In the genomic region with DNA sequence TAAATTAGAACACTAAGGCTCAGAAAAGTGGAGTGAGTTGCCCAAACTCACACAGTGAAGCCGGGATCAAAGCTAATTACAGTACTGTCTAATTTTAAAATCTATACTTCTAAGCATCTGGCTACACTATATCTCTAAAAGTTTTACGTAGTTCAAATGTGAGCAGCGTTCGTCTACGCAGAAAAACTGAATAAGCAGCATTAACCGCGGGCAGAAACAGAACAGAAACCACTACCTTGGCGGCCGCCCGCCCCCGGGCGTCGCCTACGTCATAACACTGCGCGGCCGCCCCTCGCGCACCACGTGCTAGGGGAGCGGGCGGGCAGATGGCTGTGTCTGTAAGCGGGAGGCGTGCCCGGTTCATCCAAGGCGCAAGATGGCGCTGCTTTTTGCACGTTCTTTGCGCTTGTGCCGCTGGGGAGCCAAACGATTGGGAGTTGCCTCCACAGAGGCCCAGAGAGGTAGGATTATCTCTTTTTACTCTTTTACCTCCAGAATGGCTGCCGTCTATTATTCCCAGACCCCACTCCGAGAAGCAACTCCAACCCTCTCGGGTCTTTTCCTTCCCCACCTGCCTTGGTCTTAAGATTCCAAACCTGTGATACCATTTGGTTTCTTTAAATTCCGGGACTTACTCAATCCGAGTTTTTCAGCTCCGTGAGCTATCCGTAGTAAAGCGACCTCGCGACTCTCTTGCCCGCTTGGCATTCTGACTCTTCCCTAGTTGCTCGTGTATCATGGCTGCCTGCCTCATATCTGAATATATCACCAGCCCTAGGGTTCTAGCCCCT, we compare ENCODE assay signal across 1 cellular context.
TF ChIP-seq lines count a peak whose summit lies in the region.

TSS of gene SPRYD4 (plus strand) at position 363 of the 791 bp plus-strand sequence. CDS start at position 377, 14 bp downstream.

TF ChIP-seq in K562, 482 proteins besides CTCF, POLR2A, EP300 and RAD21 (continued from another document and continues in another):
- peak; percentile 67 to 97 for TF ChIP-seq MAZ (CRISPR knock-in tag; conservative IDR thresholded peaks at IDR 0.05 in 1 of 2, IDR thresholded peaks at IDR 0.05 in 1 of 2)
- peak; percentile 97 for TF ChIP-seq CXXC5 (CRISPR knock-in tag; IDR thresholded peaks at IDR 0.05)
- peak; percentile 88 for TF ChIP-seq BHLHE40 (IDR thresholded peaks at IDR 0.05; ENCODE audit: low read length)
- TF ChIP-seq C11orf30 (IDR thresholded peaks at IDR 0.05; ENCODE audit: low read depth): peak; percentile 94
- TF ChIP-seq COPS2 (conservative IDR thresholded peaks at IDR 0.05): no peak
- TF ChIP-seq SOX6 (IDR thresholded peaks at IDR 0.05): peak; percentile 56
- TF ChIP-seq GTF2E2 (tag; IDR thresholded peaks at IDR 0.05): peak; percentile 92
- TF ChIP-seq POLR2B (IDR thresholded peaks at IDR 0.05; ENCODE audit: low read depth, partially characterized antibody): peak; percentile 85
- no peak for TF ChIP-seq RBM17 (IDR thresholded peaks at IDR 0.05; ENCODE audit: borderline replicate concordance, low read depth, low read length)
- no peak for TF ChIP-seq ZNF3 (CRISPR knock-in tag; IDR thresholded peaks at IDR 0.05)
- 0 out of 2 replicates have a peak, but pooled peaks have one; percentile 50 for TF ChIP-seq ZNF395 (CRISPR knock-in tag; IDR thresholded peaks at IDR 0.05)
- peak; percentile 85 for TF ChIP-seq SMAD4 (CRISPR knock-in tag; conservative IDR thresholded peaks at IDR 0.05)
- TF ChIP-seq CBX8 (IDR thresholded peaks at IDR 0.05; ENCODE audit: borderline replicate concordance, extremely low read depth, low read depth, low read length, poor library complexity, severe bottlenecking): no peak
- TF ChIP-seq, protein P1, sequence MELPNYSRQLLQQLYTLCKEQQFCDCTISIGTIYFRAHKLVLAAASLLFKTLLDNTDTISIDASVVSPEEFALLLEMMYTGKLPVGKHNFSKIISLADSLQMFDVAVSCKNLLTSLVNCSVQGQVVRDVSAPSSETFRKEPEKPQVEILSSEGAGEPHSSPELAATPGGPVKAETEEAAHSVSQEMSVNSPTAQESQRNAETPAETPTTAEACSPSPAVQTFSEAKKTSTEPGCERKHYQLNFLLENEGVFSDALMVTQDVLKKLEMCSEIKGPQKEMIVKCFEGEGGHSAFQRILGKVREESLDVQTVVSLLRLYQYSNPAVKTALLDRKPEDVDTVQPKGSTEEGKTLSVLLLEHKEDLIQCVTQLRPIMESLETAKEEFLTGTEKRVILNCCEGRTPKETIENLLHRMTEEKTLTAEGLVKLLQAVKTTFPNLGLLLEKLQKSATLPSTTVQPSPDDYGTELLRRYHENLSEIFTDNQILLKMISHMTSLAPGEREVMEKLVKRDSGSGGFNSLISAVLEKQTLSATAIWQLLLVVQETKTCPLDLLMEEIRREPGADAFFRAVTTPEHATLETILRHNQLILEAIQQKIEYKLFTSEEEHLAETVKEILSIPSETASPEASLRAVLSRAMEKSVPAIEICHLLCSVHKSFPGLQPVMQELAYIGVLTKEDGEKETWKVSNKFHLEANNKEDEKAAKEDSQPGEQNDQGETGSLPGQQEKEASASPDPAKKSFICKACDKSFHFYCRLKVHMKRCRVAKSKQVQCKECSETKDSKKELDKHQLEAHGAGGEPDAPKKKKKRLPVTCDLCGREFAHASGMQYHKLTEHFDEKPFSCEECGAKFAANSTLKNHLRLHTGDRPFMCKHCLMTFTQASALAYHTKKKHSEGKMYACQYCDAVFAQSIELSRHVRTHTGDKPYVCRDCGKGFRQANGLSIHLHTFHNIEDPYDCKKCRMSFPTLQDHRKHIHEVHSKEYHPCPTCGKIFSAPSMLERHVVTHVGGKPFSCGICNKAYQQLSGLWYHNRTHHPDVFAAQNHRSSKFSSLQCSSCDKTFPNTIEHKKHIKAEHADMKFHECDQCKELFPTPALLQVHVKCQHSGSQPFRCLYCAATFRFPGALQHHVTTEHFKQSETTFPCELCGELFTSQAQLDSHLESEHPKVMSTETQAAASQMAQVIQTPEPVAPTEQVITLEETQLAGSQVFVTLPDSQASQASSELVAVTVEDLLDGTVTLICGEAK (IDR thresholded peaks at IDR 0.05): 0 out of 2 replicates have a peak, but pooled peaks have one; percentile 31
- TF ChIP-seq, protein P1 (CRISPR knock-in tag; IDR thresholded peaks at IDR 0.05): no peak
- TF ChIP-seq NONO (IDR thresholded peaks at IDR 0.05; ENCODE audit: low read depth in 2 of 2, low read length in 1 of 2): 0 out of 4 replicates have a peak, but pooled peaks of 1 of the 2 experiments have one; percentile 57
- TF ChIP-seq DIDO1 (tag; IDR thresholded peaks at IDR 0.05; ENCODE audit: low read depth): peak; percentile 88
- TF ChIP-seq, protein P2, sequence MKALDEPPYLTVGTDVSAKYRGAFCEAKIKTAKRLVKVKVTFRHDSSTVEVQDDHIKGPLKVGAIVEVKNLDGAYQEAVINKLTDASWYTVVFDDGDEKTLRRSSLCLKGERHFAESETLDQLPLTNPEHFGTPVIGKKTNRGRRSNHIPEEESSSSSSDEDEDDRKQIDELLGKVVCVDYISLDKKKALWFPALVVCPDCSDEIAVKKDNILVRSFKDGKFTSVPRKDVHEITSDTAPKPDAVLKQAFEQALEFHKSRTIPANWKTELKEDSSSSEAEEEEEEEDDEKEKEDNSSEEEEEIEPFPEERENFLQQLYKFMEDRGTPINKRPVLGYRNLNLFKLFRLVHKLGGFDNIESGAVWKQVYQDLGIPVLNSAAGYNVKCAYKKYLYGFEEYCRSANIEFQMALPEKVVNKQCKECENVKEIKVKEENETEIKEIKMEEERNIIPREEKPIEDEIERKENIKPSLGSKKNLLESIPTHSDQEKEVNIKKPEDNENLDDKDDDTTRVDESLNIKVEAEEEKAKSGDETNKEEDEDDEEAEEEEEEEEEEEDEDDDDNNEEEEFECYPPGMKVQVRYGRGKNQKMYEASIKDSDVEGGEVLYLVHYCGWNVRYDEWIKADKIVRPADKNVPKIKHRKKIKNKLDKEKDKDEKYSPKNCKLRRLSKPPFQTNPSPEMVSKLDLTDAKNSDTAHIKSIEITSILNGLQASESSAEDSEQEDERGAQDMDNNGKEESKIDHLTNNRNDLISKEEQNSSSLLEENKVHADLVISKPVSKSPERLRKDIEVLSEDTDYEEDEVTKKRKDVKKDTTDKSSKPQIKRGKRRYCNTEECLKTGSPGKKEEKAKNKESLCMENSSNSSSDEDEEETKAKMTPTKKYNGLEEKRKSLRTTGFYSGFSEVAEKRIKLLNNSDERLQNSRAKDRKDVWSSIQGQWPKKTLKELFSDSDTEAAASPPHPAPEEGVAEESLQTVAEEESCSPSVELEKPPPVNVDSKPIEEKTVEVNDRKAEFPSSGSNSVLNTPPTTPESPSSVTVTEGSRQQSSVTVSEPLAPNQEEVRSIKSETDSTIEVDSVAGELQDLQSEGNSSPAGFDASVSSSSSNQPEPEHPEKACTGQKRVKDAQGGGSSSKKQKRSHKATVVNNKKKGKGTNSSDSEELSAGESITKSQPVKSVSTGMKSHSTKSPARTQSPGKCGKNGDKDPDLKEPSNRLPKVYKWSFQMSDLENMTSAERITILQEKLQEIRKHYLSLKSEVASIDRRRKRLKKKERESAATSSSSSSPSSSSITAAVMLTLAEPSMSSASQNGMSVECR (CRISPR knock-in tag; IDR thresholded peaks at IDR 0.05): peak; percentile 98
- TF ChIP-seq NR2C1 (IDR thresholded peaks at IDR 0.05): peak; percentile 25; the same call in 1 of the 2 replicates
- no peak for TF ChIP-seq NR2C1 (tag; IDR thresholded peaks at IDR 0.05)
- TF ChIP-seq NKRF (IDR thresholded peaks at IDR 0.05; ENCODE audit: borderline replicate concordance): peak; percentile 98
- TF ChIP-seq, protein P3, sequence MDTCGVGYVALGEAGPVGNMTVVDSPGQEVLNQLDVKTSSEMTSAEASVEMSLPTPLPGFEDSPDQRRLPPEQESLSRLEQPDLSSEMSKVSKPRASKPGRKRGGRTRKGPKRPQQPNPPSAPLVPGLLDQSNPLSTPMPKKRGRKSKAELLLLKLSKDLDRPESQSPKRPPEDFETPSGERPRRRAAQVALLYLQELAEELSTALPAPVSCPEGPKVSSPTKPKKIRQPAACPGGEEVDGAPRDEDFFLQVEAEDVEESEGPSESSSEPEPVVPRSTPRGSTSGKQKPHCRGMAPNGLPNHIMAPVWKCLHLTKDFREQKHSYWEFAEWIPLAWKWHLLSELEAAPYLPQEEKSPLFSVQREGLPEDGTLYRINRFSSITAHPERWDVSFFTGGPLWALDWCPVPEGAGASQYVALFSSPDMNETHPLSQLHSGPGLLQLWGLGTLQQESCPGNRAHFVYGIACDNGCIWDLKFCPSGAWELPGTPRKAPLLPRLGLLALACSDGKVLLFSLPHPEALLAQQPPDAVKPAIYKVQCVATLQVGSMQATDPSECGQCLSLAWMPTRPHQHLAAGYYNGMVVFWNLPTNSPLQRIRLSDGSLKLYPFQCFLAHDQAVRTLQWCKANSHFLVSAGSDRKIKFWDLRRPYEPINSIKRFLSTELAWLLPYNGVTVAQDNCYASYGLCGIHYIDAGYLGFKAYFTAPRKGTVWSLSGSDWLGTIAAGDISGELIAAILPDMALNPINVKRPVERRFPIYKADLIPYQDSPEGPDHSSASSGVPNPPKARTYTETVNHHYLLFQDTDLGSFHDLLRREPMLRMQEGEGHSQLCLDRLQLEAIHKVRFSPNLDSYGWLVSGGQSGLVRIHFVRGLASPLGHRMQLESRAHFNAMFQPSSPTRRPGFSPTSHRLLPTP (IDR thresholded peaks at IDR 0.05; ENCODE audit: borderline replicate concordance, extremely low read depth, insufficient read length): no peak
- no peak for TF ChIP-seq ZNF512 (tag; IDR thresholded peaks at IDR 0.05)
- TF ChIP-seq SP1 (CRISPR knock-in tag; IDR thresholded peaks at IDR 0.05): peak; percentile 98
- TF ChIP-seq MTA1 (IDR thresholded peaks at IDR 0.05; ENCODE audit: borderline replicate concordance): peak; percentile 98
- 0 out of 2 replicates have a peak, but pooled peaks have one; percentile 74 for TF ChIP-seq KDM2B (CRISPR knock-in tag; IDR thresholded peaks at IDR 0.05)
- peak; percentile 93 for TF ChIP-seq SAP30 (IDR thresholded peaks at IDR 0.05; ENCODE audit: borderline replicate concordance, insufficient read depth, low read depth, low read length, poor library complexity, severe bottlenecking)
- peak; percentile 83 for TF ChIP-seq PML (IDR thresholded peaks at IDR 0.05; ENCODE audit: low read length)
- TF ChIP-seq HDAC1 (IDR thresholded peaks at IDR 0.05): peak; percentile 78 to 99
